23 cellular contexts compared by ENCODE assay signal in the genomic region with DNA sequence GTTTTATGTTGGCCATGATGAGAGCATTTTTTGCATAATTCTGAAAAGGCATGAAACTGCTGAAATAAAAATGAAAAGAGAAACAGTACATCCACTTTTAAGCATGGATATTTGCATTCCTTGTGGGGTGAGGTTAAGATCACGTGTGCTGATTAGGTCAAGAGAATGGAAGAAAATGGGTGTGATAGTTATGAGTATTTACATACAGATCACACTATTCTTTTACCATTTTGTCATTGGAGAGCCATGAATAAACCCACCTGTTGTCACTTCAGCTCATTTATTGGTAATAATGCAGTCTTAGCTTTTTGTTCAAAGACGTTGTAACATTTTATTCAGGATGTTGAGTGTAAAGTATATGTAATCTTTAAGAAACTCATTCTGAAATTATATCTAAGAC.
"Had no signal": no experiment of that assay in that cellular context is flagged by ENCODE, and none has a peak within 500 bp of the region (broad histone marks: within the 10 kb centered on the region; RNA-seq: fewer than 3 reads in every experiment).

No MANE protein-coding gene starts in this region.

- H3K4me3 ChIP-seq: MG63, SJSA1, SK-N-MC had no signal

- DNase-seq: IMR-90, Karpas-422, KG1, MG63, NCI-H1092, NCI-H1105 treated with DMSO at 0.1 percent for 48 hours, NCI-H1417 treated with DMSO at 0.1 percent for 48 hours, NCI-H146, NCI-H1694 treated with DMSO at 0.1 percent for 48 hours, NCI-H1930, NCI-H2081, NCI-H2107, NCI-H226, NCI-H446, NCI-H510A, NCI-H524 treated with DMSO at 0.1 percent for 48 hours, NCI-H774, Right ventricle myocardium superior, RPMI8226, SIG-M5 had no signal

- ATAC-seq: HepG2 had no signal

- H3K27ac ChIP-seq: SJSA1, SK-N-MC had no signal

- H3K36me3 ChIP-seq: MG63, SJSA1 had no signal

- H3K9me3 ChIP-seq: MG63, SJSA1 had no signal

- H3K4me1 ChIP-seq: SJSA1 had no signal
